In genomic region chr7:64889686-64890162, GRCh38 we compare ENCODE assay signal across 10 cellular contexts. TPM values are rescaled to one million over a fixed set of nuclear protein-coding genes. Genes with fewer than 3 reads are reported as not detected.
DNase-seq lines count a peak whose midpoint lies in the region; ATAC-seq and TF ChIP-seq lines count a peak whose summit lies in the region.
"Had no signal": no experiment of that assay in that cellular context is flagged by ENCODE, and none has a peak within 500 bp of the region (broad histone marks: within the 10 kb centered on the region; RNA-seq: fewer than 3 reads in every experiment).

No MANE protein-coding gene starts in this region.

- no peak overlapping the region for H3K27ac Mint-ChIP-seq in brain
- no peak overlapping the region for H3K27ac Mint-ChIP-seq in mesothelial cell of epicardium
- no peak overlapping the region for H3K27ac Mint-ChIP-seq in Calu3 (ENCODE audit: unreplicated experiment)

- H3K4me1 ChIP-seq in tibial artery = peaks cover 0 to 48% (median 23%) of the 10 kb centered on the region in 4 donors
- H3K4me1 ChIP-seq: prostate gland had no signal

- peak overlapping the region in 1 of 2 donors; percentile 30 for H3K27ac ChIP-seq in tibial artery
- H3K27ac ChIP-seq: prostate gland had no signal

- H3K27me3 Mint-ChIP-seq in brain (peaks cover 66% of the 10 kb centered on the region), mesothelial cell of epicardium (ENCODE audit: low read depth) (peaks cover 79% of the 10 kb centered on the region), Calu3 (ENCODE audit: unreplicated experiment) (peaks cover 21% of the 10 kb centered on the region)

- TF ChIP-seq CTCF in brain (conservative IDR thresholded peaks at IDR 0.05) (no peak), mesothelial cell of epicardium (IDR thresholded peaks at IDR 0.05; ENCODE audit: unreplicated experiment) (no peak), tibial artery (IDR thresholded peaks at IDR 0.05) (no peak), Calu3 (IDR thresholded peaks at IDR 0.05; ENCODE audit: unreplicated experiment) (no peak)

- no peaks in the 10 kb centered on the region for H3K36me3 ChIP-seq in tibial artery
- H3K36me3 ChIP-seq: prostate gland had no signal

- peak; percentile 59 for DNase-seq in activated effector memory CD4-positive, alpha-beta T cell treated with anti-CD3 and anti-CD28 coated beads, Interleukin-2, amount 50 U/mL, for 16 hours
- no peak for DNase-seq in activated effector memory CD4-positive, alpha-beta T cell treated with Interleukin-2 at 50 U/mL for 16 hours
- DNase-seq in mesothelial cell of epicardium (ENCODE audit: low spot score in 2 of 2, unreplicated experiment in 2 of 2) (no peak), tibial artery (no peak), Calu3 (no peak), left lobe of liver (ENCODE audit: low spot score) (no peak)
- DNase-seq: activated CD4-positive, alpha-beta T cell treated with anti-CD3 and anti-CD28 coated beads, Interleukin-2, amount 50 U/mL, for 4 hours had no signal

- H3K4me3 Mint-ChIP-seq in brain (peak overlapping the region; percentile 40 to 73 (median 55)), mesothelial cell of epicardium (peak overlapping the region; percentile 31), Calu3 (ENCODE audit: low read depth, unreplicated experiment) (no peak overlapping the region)

- intact Hi-C loops in tibial artery (cut with DNase I; ENCODE audit: low total_unique reads) (loop anchor here (10.0 kb wide), 1 partner anchor 95 kb away; the partner anchor contains the start of gene ZNF138), Calu3 (cut with micrococcal nuclease; ENCODE audit: unreplicated experiment) (no loop called here)

- H3K9me3 Mint-ChIP-seq in brain = peaks cover 5 to 13% (median 11%) of the 10 kb centered on the region in 5 experiments
- H3K9me3 Mint-ChIP-seq in mesothelial cell of epicardium = peaks cover under 1% of the 10 kb centered on the region
- no peaks in the 10 kb centered on the region for H3K9me3 Mint-ChIP-seq in Calu3 (ENCODE audit: low read depth, unreplicated experiment)

- H3K4me3 ChIP-seq in tibial artery = peak overlapping the region; percentile 43 to 55

- no peak for ATAC-seq in GM21619 (IDR thresholded peaks at IDR 0.05; ENCODE audit: unreplicated experiment)
- ATAC-seq in left lobe of liver = no peak

- H3K27me3 ChIP-seq in tibial artery = peaks cover 0 to 2% of the 10 kb centered on the region in 2 donors

- CTCF ChIA-PET in Calu3 (lab: Charles Lee) = no interaction called here

- H3K36me3 Mint-ChIP-seq in brain (peaks cover 2% of the 10 kb centered on the region), mesothelial cell of epicardium (no peaks in the 10 kb centered on the region), Calu3 (ENCODE audit: insufficient read depth, unreplicated experiment) (peaks cover 5% of the 10 kb centered on the region)

- H3K4me1 Mint-ChIP-seq in brain = peaks cover 17% of the 10 kb centered on the region
- peaks cover 9% of the 10 kb centered on the region for H3K4me1 Mint-ChIP-seq in mesothelial cell of epicardium
- H3K4me1 Mint-ChIP-seq in Calu3 (ENCODE audit: low read depth, unreplicated experiment) = peaks cover 8% of the 10 kb centered on the region

- no peaks in the 10 kb centered on the region for H3K9me3 ChIP-seq in tibial artery
- H3K9me3 ChIP-seq: prostate gland had no signal

- no TSS peak for BruUV-seq in Calu3 (replicated peaks; lab: Mats Ljungman, UMichigan)

RNA-seq across cellular contexts. Expression of gene ZNF273, which starts 13.3 kb away (rescaled TPM):
- polyA plus RNA-seq in brain (ENCODE audit: insufficient read depth, low read depth, low replicate concordance) = 3.7 TPM
- total RNA-seq in mesothelial cell of epicardium (6.7 to 7.6 TPM (median 7.3 TPM) in 3 replicates), Calu3 (2022) (5.1 and 6.2 TPM in 2 replicates), left lobe of liver (0.48 TPM)
